ENCODE assay signal across 16 cellular contexts in genomic region chr9:13205824-13206223, GRCh38.
"Had no signal": no experiment of that assay in that cellular context is flagged by ENCODE, and none has a peak within 500 bp of the region (broad histone marks: within the 10 kb centered on the region; RNA-seq: fewer than 3 reads in every experiment).

No MANE protein-coding gene starts in this region.

- DNase-seq: activated CD4-positive, alpha-beta T cell treated with anti-CD3 and anti-CD28 coated beads, Interleukin-2, amount 10 ng/mL, durations not matched to agents 7 days and 5 days; activated CD8-positive, alpha-beta T cell treated with anti-CD3 and anti-CD28 coated beads, Interleukin-2, amount 10 ng/mL, durations not matched to agents 7 days and 5 days; activated naive CD4-positive, alpha-beta T cell treated with Interleukin-2 at 50 U/mL for 16 hours; activated naive CD8-positive, alpha-beta T cell treated with anti-CD3 and anti-CD28 coated beads, Interleukin-2, amount 10 ng/mL, durations not matched to agents 7 days and 5 days; activated T-cell treated with anti-CD3 and anti-CD28 coated beads, Interleukin-2, amount 50 U/mL, for 24 hours; body of pancreas; cortex of kidney; left cardiac atrium; lower lobe of right lung; midbrain; nucleus accumbens; spleen; stimulated activated CD4-positive, alpha-beta T cell treated with anti-CD3 and anti-CD28 coated beads, Interleukin-4, amount 100 ng/mL, for 4 hours; upper lobe of right lung had no signal

- H3K4me1 ChIP-seq: body of pancreas, lower lobe of right lung, upper lobe of right lung had no signal

- ATAC-seq: activated CD8-positive, alpha-beta T cell treated with anti-CD3 and anti-CD28 coated beads, Interleukin-2, amount 10 ng/mL, durations not matched to agents 7 days and 5 days; body of pancreas; esophagus mucosa; left cardiac atrium; lower lobe of right lung; stimulated activated memory B cell treated with anti-CD40 and anti-IgM and Interleukin-4, amounts not matched to agents 10 μg/mL and 1 μg/mL and 100 μg/mL, for 72 hours; upper lobe of right lung had no signal

- H3K4me3 ChIP-seq: body of pancreas, lower lobe of right lung, spleen, upper lobe of right lung had no signal

- H3K27me3 ChIP-seq: body of pancreas, spleen, upper lobe of right lung had no signal

- H3K27ac ChIP-seq: body of pancreas, lower lobe of right lung, spleen, upper lobe of right lung had no signal

- H3K9me3 ChIP-seq: body of pancreas, lower lobe of right lung, spleen, upper lobe of right lung had no signal
